In the genomic region with DNA sequence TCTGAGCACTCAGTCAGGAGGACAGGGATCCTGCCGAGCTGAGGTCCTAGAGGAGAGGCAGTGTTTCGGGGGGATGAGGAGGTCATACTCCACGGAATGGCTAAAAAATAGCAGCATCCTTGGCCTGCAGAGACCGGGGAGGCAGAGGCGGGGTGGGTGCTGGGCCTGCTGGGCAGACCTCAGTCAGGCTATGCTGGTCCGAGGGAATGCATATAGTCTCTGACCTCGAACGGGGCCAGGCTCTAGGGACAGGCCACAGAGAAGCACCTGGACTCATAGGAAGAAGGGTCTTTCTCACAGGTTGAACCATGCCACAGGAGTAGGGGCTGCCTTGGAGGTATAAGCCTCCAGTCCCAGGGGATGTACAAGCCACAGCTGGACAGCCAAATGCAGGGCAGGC, we compare ENCODE assay signal across 33 cellular contexts. TPM values are rescaled to one million over a fixed set of nuclear protein-coding genes. Genes with fewer than 3 reads are reported as not detected.
"Had no signal": no experiment of that assay in that cellular context is flagged by ENCODE, and none has a peak within 500 bp of the region (broad histone marks: within the 10 kb centered on the region; RNA-seq: fewer than 3 reads in every experiment).

No MANE protein-coding gene starts in this region.

- H3K4me1 Mint-ChIP-seq: activated B cell treated with CpG ODN at 0.5 μM for 24 hours had no signal

- H3K4me3 Mint-ChIP-seq: activated B cell treated with CpG ODN at 0.5 μM for 24 hours; activated CD8-positive, alpha-beta T cell treated with anti-CD3 and anti-CD28 coated beads for 36 hours; activated naive CD4-positive, alpha-beta T cell treated with anti-CD3 and anti-CD28 coated beads for 36 hours; activated T-cell treated with anti-CD3 and anti-CD28 coated beads, Interleukin-2, amount 50 U/mL, for 4 hours; activated T-helper 1 cell treated with anti-CD3 and anti-CD28 coated beads, Interleukin-12 subunit alpha, Interleukin-12 subunit beta, Interleukin-2, Interleukin-4 antibody, amounts not matched to agents 30 ng/mL and 10 ng/mL and 1 ng/mL, durations not matched to agents 14 hours and 24 hours and 36 hours; brain had no signal

- H3K27ac ChIP-seq: adrenal gland, SJCRH30, SK-N-MC, VCaP had no signal

- H3K27me3 ChIP-seq: adrenal gland, SJCRH30 had no signal

- DNase-seq: activated B cell treated with CpG ODN at 0.5 μM for 24 hours; activated CD4-positive, alpha-beta T cell treated with anti-CD3 and anti-CD28 coated beads for 48 hours; activated CD4-positive, CD25-positive, alpha-beta regulatory T cell treated with anti-CD3 and anti-CD28 coated beads, Interleukin-2, amount 50 U/mL, for 72 hours; activated CD8-positive, alpha-beta T cell treated with anti-CD3 and anti-CD28 coated beads for 36 hours; activated gamma-delta T cell treated with Interleukin-2 at 50 U/mL for 16 hours; activated naive CD4-positive, alpha-beta T cell treated with anti-CD3 and anti-CD28 coated beads for 36 hours; activated T-cell treated with anti-CD3 and anti-CD28 coated beads, Interleukin-2, amount 50 U/mL, for 4 hours; adrenal gland; central memory CD4-positive, alpha-beta T cell; IMR-90; Karpas-422; KBM-7; NCI-H1105; NCI-H1417 treated with DMSO at 0.1 percent for 48 hours; NCI-H1930; NCI-H2081 treated with DMSO at 0.1 percent for 48 hours; NCI-H226; NCI-H446 treated with DMSO at 0.1 percent for 48 hours; NCI-H524; NCI-H69; SHP77; SJCRH30; T-helper 1 cell; T-helper 2 cell; T-helper 9 cell had no signal

- H3K4me1 ChIP-seq: adrenal gland had no signal

- H3K9me3 ChIP-seq: adrenal gland, SJCRH30 had no signal

- H3K4me3 ChIP-seq: adrenal gland, SJCRH30, SK-N-MC had no signal

- H3K36me3 Mint-ChIP-seq: activated naive CD4-positive, alpha-beta T cell treated with anti-CD3 and anti-CD28 coated beads, Interleukin-2, amount 50 U/mL, for 72 hours; brain had no signal

- H3K36me3 ChIP-seq: adrenal gland, SJCRH30 had no signal

- H3K27ac Mint-ChIP-seq: activated B cell treated with CpG ODN at 0.5 μM for 24 hours; activated CD8-positive, alpha-beta T cell treated with anti-CD3 and anti-CD28 coated beads for 36 hours; activated naive CD4-positive, alpha-beta T cell treated with anti-CD3 and anti-CD28 coated beads for 36 hours; activated naive CD4-positive, alpha-beta T cell treated with anti-CD3 and anti-CD28 coated beads, Interleukin-2, amount 50 U/mL, for 72 hours; activated T-helper 1 cell treated with anti-CD3 and anti-CD28 coated beads, Interleukin-12 subunit alpha, Interleukin-12 subunit beta, Interleukin-2, Interleukin-4 antibody, amounts not matched to agents 30 ng/mL and 10 ng/mL and 1 ng/mL, durations not matched to agents 14 hours and 24 hours and 36 hours had no signal

- H3K9me3 Mint-ChIP-seq: activated B cell treated with CpG ODN at 0.5 μM for 24 hours; activated CD8-positive, alpha-beta T cell treated with anti-CD3 and anti-CD28 coated beads for 36 hours; activated naive CD4-positive, alpha-beta T cell treated with anti-CD3 and anti-CD28 coated beads for 36 hours; activated naive CD4-positive, alpha-beta T cell treated with anti-CD3 and anti-CD28 coated beads, Interleukin-2, amount 50 U/mL, for 72 hours; activated T-cell treated with anti-CD3 and anti-CD28 coated beads, Interleukin-2, amount 50 U/mL, for 4 hours; activated T-helper 1 cell treated with anti-CD3 and anti-CD28 coated beads, Interleukin-12 subunit alpha, Interleukin-12 subunit beta, Interleukin-2, Interleukin-4 antibody, amounts not matched to agents 30 ng/mL and 10 ng/mL and 1 ng/mL, durations not matched to agents 14 hours and 24 hours and 36 hours; brain had no signal

RNA-seq across cellular contexts. Expression of a gene that starts 26.8 kb away (rescaled TPM):
- total RNA-seq: activated B cell treated with CpG ODN at 0.5 μM for 24 hours; activated T-cell treated with anti-CD3 and anti-CD28 coated beads, Interleukin-2, amount 50 U/mL, for 4 hours; activated T-helper 1 cell treated with anti-CD3 and anti-CD28 coated beads, Interleukin-12 subunit alpha, Interleukin-12 subunit beta, Interleukin-2, Interleukin-4 antibody, amounts not matched to agents 30 ng/mL and 10 ng/mL and 1 ng/mL, durations not matched to agents 14 hours and 24 hours and 36 hours; bronchial epithelial cell; IMR-90; MCF 10A; RPMI7951; SJCRH30 had no signal
- polyA plus RNA-seq: IMR-90 had no signal

RNA-seq across cellular contexts. Expression of a gene that starts 49.0 kb away (rescaled TPM):
- total RNA-seq: MCF 10A, SJCRH30 had no signal
